ENCODE assay signal across 21 cellular contexts in the genomic region with DNA sequence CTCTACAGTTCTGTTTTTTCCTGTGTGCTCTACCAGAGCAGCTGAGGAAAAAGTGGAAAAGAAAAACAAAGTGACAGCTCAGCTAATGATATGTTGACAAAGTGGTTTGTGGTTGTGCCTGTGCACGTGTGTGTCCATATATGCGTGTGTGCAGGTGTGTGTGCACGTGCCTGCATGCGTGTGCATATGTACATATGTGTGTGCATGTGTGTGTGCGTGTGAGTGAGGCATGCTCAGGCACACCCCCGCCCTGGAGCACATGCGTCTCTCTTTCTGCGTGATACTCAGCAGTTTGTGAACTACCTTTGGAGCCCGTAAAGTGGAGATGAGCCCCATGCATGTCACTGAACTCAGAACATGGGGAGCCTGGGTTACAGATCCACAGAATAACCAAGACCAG.
"Had no signal": no experiment of that assay in that cellular context is flagged by ENCODE, and none has a peak within 500 bp of the region (broad histone marks: within the 10 kb centered on the region; RNA-seq: fewer than 3 reads in every experiment).

No MANE protein-coding gene starts in this region.

- H3K4me3 ChIP-seq: adrenal gland, body of pancreas, cardiac muscle cell, colonic mucosa, esophagus squamous epithelium, gastroesophageal sphincter had no signal

- H3K36me3 ChIP-seq: adrenal gland, cardiac muscle cell, colonic mucosa, esophagus squamous epithelium, gastroesophageal sphincter had no signal

- H3K4me1 Mint-ChIP-seq: activated naive CD4-positive, alpha-beta T cell treated with anti-CD3 and anti-CD28 coated beads, Interleukin-2, amount 50 U/mL, for 24 hours; activated naive CD8-positive, alpha-beta T cell treated with anti-CD3 and anti-CD28 coated beads for 36 hours; activated naive CD8-positive, alpha-beta T cell treated with anti-CD3 and anti-CD28 coated beads, Interleukin-2, amount 50 U/mL, for 24 hours; activated T-helper 17 cell treated with anti-CD3 and anti-CD28 coated beads, Interleukin-2, amount 50 U/mL, for 72 hours; T-cell had no signal

- H3K4me3 Mint-ChIP-seq: activated CD8-positive, alpha-beta T cell treated with anti-CD3 and anti-CD28 coated beads for 36 hours; activated naive CD4-positive, alpha-beta T cell treated with anti-CD3 and anti-CD28 coated beads for 36 hours; activated naive CD4-positive, alpha-beta T cell treated with anti-CD3 and anti-CD28 coated beads, Interleukin-2, amount 50 U/mL, for 24 hours; activated naive CD8-positive, alpha-beta T cell treated with anti-CD3 and anti-CD28 coated beads for 36 hours; activated naive CD8-positive, alpha-beta T cell treated with anti-CD3 and anti-CD28 coated beads, Interleukin-2, amount 50 U/mL, for 24 hours; activated T-cell treated with anti-CD3 and anti-CD28 coated beads, Interleukin-2, amount 50 U/mL, for 4 hours; activated T-helper 17 cell treated with anti-CD3 and anti-CD28 coated beads, Interleukin-2, amount 50 U/mL, for 72 hours; T-cell; T-helper 1 cell treated with Interleukin-12 subunit alpha and Interleukin-12 subunit beta and Interleukin-4 antibody, amounts not matched to agents 30 μg/mL and 1 μg/mL, for 36 hours; WTC11 had no signal

- H3K9me3 ChIP-seq: adrenal gland, body of pancreas, colonic mucosa, esophagus squamous epithelium, gastroesophageal sphincter had no signal

- H3K27me3 ChIP-seq: colonic mucosa had no signal

- H3K27ac ChIP-seq: adrenal gland, body of pancreas, cardiac muscle cell, colonic mucosa, epithelial cell of prostate, esophagus squamous epithelium, gastroesophageal sphincter, VCaP had no signal

- H3K36me3 Mint-ChIP-seq: activated naive CD4-positive, alpha-beta T cell treated with anti-CD3 and anti-CD28 coated beads, Interleukin-2, amount 50 U/mL, for 24 hours; activated naive CD8-positive, alpha-beta T cell treated with anti-CD3 and anti-CD28 coated beads for 36 hours; T-cell; WTC11 had no signal

- H3K9me3 Mint-ChIP-seq: activated CD8-positive, alpha-beta T cell treated with anti-CD3 and anti-CD28 coated beads for 36 hours; activated naive CD4-positive, alpha-beta T cell treated with anti-CD3 and anti-CD28 coated beads for 36 hours; activated naive CD4-positive, alpha-beta T cell treated with anti-CD3 and anti-CD28 coated beads, Interleukin-2, amount 50 U/mL, for 24 hours; activated naive CD8-positive, alpha-beta T cell treated with anti-CD3 and anti-CD28 coated beads for 36 hours; activated naive CD8-positive, alpha-beta T cell treated with anti-CD3 and anti-CD28 coated beads, Interleukin-2, amount 50 U/mL, for 24 hours; activated T-cell treated with anti-CD3 and anti-CD28 coated beads, Interleukin-2, amount 50 U/mL, for 4 hours; activated T-helper 17 cell treated with anti-CD3 and anti-CD28 coated beads, Interleukin-2, amount 50 U/mL, for 72 hours; T-cell; T-helper 1 cell treated with Interleukin-12 subunit alpha and Interleukin-12 subunit beta and Interleukin-4 antibody, amounts not matched to agents 30 μg/mL and 1 μg/mL, for 36 hours; WTC11 had no signal

- FAIRE-seq: endometrium, TTC549 had no signal

- DNase-seq: cerebellar nuclear complex, esophagus squamous epithelium had no signal

- H3K4me1 ChIP-seq: colonic mucosa had no signal

- ATAC-seq: activated naive CD8-positive, alpha-beta T cell treated with anti-CD3 and anti-CD28 coated beads, Interleukin-2, amount 50 U/mL, for 24 hours; activated T-helper 17 cell treated with anti-CD3 and anti-CD28 coated beads, Interleukin-2, amount 50 U/mL, for 72 hours had no signal

- H3K27ac Mint-ChIP-seq: activated CD8-positive, alpha-beta T cell treated with anti-CD3 and anti-CD28 coated beads for 36 hours; activated naive CD4-positive, alpha-beta T cell treated with anti-CD3 and anti-CD28 coated beads for 36 hours; activated naive CD4-positive, alpha-beta T cell treated with anti-CD3 and anti-CD28 coated beads, Interleukin-2, amount 50 U/mL, for 24 hours; activated naive CD8-positive, alpha-beta T cell treated with anti-CD3 and anti-CD28 coated beads for 36 hours; activated naive CD8-positive, alpha-beta T cell treated with anti-CD3 and anti-CD28 coated beads, Interleukin-2, amount 50 U/mL, for 24 hours; activated T-helper 17 cell treated with anti-CD3 and anti-CD28 coated beads, Interleukin-2, amount 50 U/mL, for 72 hours; T-cell; T-helper 1 cell treated with Interleukin-12 subunit alpha and Interleukin-12 subunit beta and Interleukin-4 antibody, amounts not matched to agents 30 μg/mL and 1 μg/mL, for 36 hours; WTC11 had no signal
